In the genomic region with DNA sequence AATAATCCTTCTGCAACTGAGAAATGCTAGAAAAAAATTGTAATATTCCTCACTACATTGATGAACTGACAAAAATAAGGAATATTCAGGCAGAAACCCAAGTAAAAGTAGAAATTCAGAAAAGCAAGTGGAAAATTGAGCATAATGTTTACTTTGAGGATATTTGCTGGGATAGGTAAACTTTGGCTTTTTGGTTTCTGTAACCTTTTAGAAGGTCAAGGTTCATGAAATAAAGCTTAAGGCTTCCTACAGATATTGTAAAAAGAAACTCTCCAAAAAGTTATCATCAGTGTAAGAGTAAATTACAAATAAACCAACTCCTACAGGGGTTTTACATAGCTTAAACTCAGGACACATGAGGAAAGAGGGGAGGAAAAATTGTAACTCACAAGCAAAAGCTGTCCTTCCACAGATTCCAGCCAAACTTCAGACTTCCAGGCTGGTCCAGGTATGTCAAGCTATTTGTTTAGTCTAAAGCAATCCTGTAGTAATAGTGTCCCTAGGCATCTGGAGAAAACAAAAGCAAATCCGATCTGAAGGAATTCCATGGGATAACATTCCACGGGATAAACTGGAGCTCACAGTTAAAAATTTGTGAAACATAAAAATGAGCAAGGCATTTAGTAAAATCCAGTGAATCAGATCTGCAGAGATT, we compare ENCODE assay signal across 22 cellular contexts. TPM values are rescaled to one million over a fixed set of nuclear protein-coding genes. Genes with fewer than 3 reads are reported as not detected.
"Had no signal": no experiment of that assay in that cellular context is flagged by ENCODE, and none has a peak within 500 bp of the region (broad histone marks: within the 10 kb centered on the region; RNA-seq: fewer than 3 reads in every experiment).

No MANE protein-coding gene starts in this region.

- H3K27ac ChIP-seq: SJSA1, SK-N-MC had no signal

- DNase-seq: KBM-7, MV-4-11, NCI-H1048, NCI-H1105, NCI-H1417, NCI-H187, NCI-H2029, NCI-H2081 treated with DMSO at 0.1 percent for 48 hours, NCI-H2171, NCI-H226, NCI-H446, NCI-H510A, NCI-H524 treated with DMSO at 0.1 percent for 48 hours, NCI-H69, NCI-H774, Right ventricle myocardium superior, RPMI8226, SIG-M5 had no signal

- H3K36me3 ChIP-seq: SJSA1 had no signal

- H3K4me1 ChIP-seq: SJSA1 had no signal

- H3K4me3 ChIP-seq: SJSA1, SK-N-MC had no signal

- H3K9me3 ChIP-seq: SJSA1 had no signal

RNA-seq across cellular contexts. Expression of a gene that starts 21.1 kb away (rescaled TPM):
- total RNA-seq: HT-29, MCF 10A had no signal
